In the genomic region with DNA sequence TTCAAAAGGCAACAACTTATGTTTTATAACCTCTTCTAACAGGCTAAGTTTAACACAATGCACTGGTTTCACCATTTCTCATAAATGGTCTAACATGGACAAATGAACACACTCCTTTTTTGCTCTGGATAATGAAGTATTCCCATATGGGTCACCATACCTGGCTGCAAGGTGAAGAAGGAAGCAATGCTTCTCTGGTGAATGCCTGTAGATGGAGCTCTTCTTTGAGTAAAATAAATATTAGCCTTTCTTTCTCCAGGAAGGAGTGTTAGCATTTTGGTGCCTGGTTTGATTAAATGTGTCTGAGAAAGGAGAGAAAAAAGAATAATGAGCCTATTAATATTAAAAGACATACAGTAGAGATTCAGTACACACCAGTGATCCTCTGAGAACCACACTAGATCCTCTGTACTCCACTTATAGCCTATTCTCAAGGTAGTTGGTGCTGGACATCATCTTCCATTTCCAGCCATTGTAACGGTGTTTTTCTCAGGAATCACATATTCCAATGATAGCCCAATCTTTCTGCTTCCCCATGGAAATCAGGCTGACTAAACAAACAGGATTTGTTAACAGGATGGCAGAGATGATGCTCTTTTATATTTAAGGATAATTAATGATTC, we compare ENCODE assay signal across 8 cellular contexts. TPM values are rescaled to one million over a fixed set of nuclear protein-coding genes. Genes with fewer than 3 reads are reported as not detected.
DNase-seq lines count a peak whose midpoint lies in the region; ATAC-seq, FAIRE-seq and TF ChIP-seq lines count a peak whose summit lies in the region.

No MANE protein-coding gene starts in this region.

- no peaks in the 10 kb centered on the region for H3K9me3 ChIP-seq in pancreas

- peak; percentile 15 for DNase-seq in NCI-H2029 treated with DMSO at 0.1 percent for 48 hours (lab: John Stamatoyannopoulos, UW)
- no peak for DNase-seq in NCI-H2029 (lab: John Stamatoyannopoulos, UW)
- peak; percentile 29 for DNase-seq in M059J (ENCODE audit: low read depth)
- DNase-seq in cerebellar cortex (ENCODE audit: low spot score): peak; percentile 61
- no peak for DNase-seq in pancreas
- no peak for DNase-seq in SIG-M5 (lab: John Stamatoyannopoulos, UW)

- intact Hi-C loops in pancreas (cut with DNase I): loop anchor here (10.0 kb wide), 2 partner anchors 157 to 167 kb away; a partner anchor contains a TSS

- H3K27ac ChIP-seq in pancreas: peak overlapping the region in 2 of 4 donors; percentile 4 to 23

- WGBS in pancreas, 2 donors: 57 to 59% methylated on average over 1 of the region's 1 CpG

- no peak overlapping the region for H3K4me3 ChIP-seq in pancreas

- peaks cover 0 to 12% (median 0%) of the 10 kb centered on the region in 3 donors for H3K4me1 ChIP-seq in pancreas

- TF ChIP-seq CTCF in pancreas (IDR thresholded peaks at IDR 0.05): peak in 3 of 4 donors; percentile 30 to 43 (median 39)

- no peaks in the 10 kb centered on the region for H3K27me3 ChIP-seq in pancreas

- peak; percentile 85 to 96 (median 94) for ATAC-seq in pancreas
- ATAC-seq in HG03442 (IDR thresholded peaks at IDR 0.05; ENCODE audit: unreplicated experiment): no peak
- no peak for ATAC-seq in HG02623 (IDR thresholded peaks at IDR 0.05; ENCODE audit: unreplicated experiment)

- peaks cover 0 to 7% (median 6%) of the 10 kb centered on the region in 3 donors for H3K36me3 ChIP-seq in pancreas

- no peak for FAIRE-seq in pancreas (lab: Jason Lieb, UNC)

RNA-seq across cellular contexts. Expression of a gene that starts 17.6 kb away (rescaled TPM):
- total RNA-seq in M059J (2014; rRNA removed; shearing (Covaris generic)): 45.0 and 45.6 TPM in 2 replicates
- 10 to 100 TPM; 24.0 to 36.0 (median 26.3) TPM for total RNA-seq in pancreas
- 10 to 100 TPM; 38.9 to 59.6 TPM for polyA plus RNA-seq in pancreas

RNA-seq across cellular contexts. Expression of a gene that starts 21.9 kb away (rescaled TPM):
- 7.1 and 9.1 TPM in 2 replicates for total RNA-seq in M059J (2014; rRNA removed; shearing (Covaris generic))
- under 1 TPM in 4 of 6 donors, not detected in 2; 0.19 to 0.37 (median 0.29) TPM for total RNA-seq in pancreas
- polyA plus RNA-seq in pancreas: not detected

RNA-seq across cellular contexts. Expression of a gene that starts 37.4 kb away (rescaled TPM):
- 35.6 and 62.9 TPM in 2 replicates for total RNA-seq in M059J (2014; rRNA removed; shearing (Covaris generic))
- 10 to 100 TPM; 27.8 to 48.3 (median 39.5) TPM for total RNA-seq in pancreas
- polyA plus RNA-seq in pancreas: 10 to 100 TPM; 29.8 to 39.3 TPM

RNA-seq across cellular contexts. Expression of a gene that starts 38.1 kb away (rescaled TPM):
- total RNA-seq in M059J (2014; rRNA removed; shearing (Covaris generic)): 6.5 and 6.8 TPM in 2 replicates
- 10 to 100 TPM in 1 of 6 donors, 1 to 10 TPM in 5; 3.2 to 13.0 (median 4.4) TPM for total RNA-seq in pancreas
- polyA plus RNA-seq in pancreas: 1 to 10 TPM; 4.4 to 5.7 TPM

Comparison
In these comparisons a context has a peak if more than half of its experiments do, and no peak if none do; other contexts are left out.
1. DNase-seq: peak in NCI-H2029 treated with DMSO at 0.1 percent for 48 hours (single experiment), M059J (single experiment) and cerebellar cortex (single experiment); none in NCI-H2029 (single experiment), pancreas (0 of 6) and SIG-M5 (single experiment).
2. ATAC-seq: peak in pancreas (4 of 4); none in HG03442 (single experiment) and HG02623 (single experiment).